ENCODE assay signal across 8 cellular contexts in genomic region chr20:53739799-53740785, GRCh38.
DNase-seq lines count a peak whose midpoint lies in the region; ATAC-seq and TF ChIP-seq lines count a peak whose summit lies in the region.

No MANE protein-coding gene starts in this region.

- no peaks in the 10 kb centered on the region for H3K36me3 ChIP-seq in BLaER1
- H3K36me3 ChIP-seq in lower lobe of right lung, result no peaks in the 10 kb centered on the region

- H3K27ac Mint-ChIP-seq in IgD-negative memory B cell, result peak overlapping the region; percentile 81 to 96 (median 89)
- H3K27ac Mint-ChIP-seq in activated CD8-positive, alpha-beta T cell treated with anti-CD3 and anti-CD28 coated beads for 36 hours, result peak overlapping the region; percentile 85

- peak; percentile 38 for ATAC-seq in GM19351 (IDR thresholded peaks at IDR 0.05; ENCODE audit: unreplicated experiment)
- peak; percentile 77 for ATAC-seq in activated CD8-positive, alpha-beta T cell treated with anti-CD3 and anti-CD28 coated beads for 36 hours
- ATAC-seq in lower lobe of right lung, result peak; percentile 22 to 39
- no peak for ATAC-seq in GM19328 (IDR thresholded peaks at IDR 0.05; ENCODE audit: unreplicated experiment)

- H3K9me3 ChIP-seq in BLaER1 (no peaks in the 10 kb centered on the region), lower lobe of right lung (no peaks in the 10 kb centered on the region)

- H3K27me3 Mint-ChIP-seq in IgD-negative memory B cell, result peaks cover 1% of the 10 kb centered on the region
- no peaks in the 10 kb centered on the region for H3K27me3 Mint-ChIP-seq in activated CD8-positive, alpha-beta T cell treated with anti-CD3 and anti-CD28 coated beads for 36 hours

- peak overlapping the region; percentile 87 for H3K4me2 ChIP-seq in BLaER1

- DNase-seq in activated CD8-positive, alpha-beta T cell treated with anti-CD3 and anti-CD28 coated beads for 36 hours, result peak; percentile 29
- DNase-seq in lower lobe of right lung (no peak), cerebellar nuclear complex (lab: John Stamatoyannopoulos, UW) (no peak), ecto neural progenitor cell (ENCODE audit: low spot score) (no peak)

- no peaks in the 10 kb centered on the region for H3K36me3 Mint-ChIP-seq in IgD-negative memory B cell
- H3K36me3 Mint-ChIP-seq in activated CD8-positive, alpha-beta T cell treated with anti-CD3 and anti-CD28 coated beads for 36 hours (ENCODE audit: low read depth), result no peaks in the 10 kb centered on the region

- intact Hi-C loops in activated CD8-positive, alpha-beta T cell treated with anti-CD3 and anti-CD28 coated beads for 36 hours (cut with micrococcal nuclease), result no loop called here
- intact Hi-C loops in lower lobe of right lung (cut with DNase I), result no loop called here

- H3K9me3 Mint-ChIP-seq in IgD-negative memory B cell, result no peaks in the 10 kb centered on the region
- H3K9me3 Mint-ChIP-seq in activated CD8-positive, alpha-beta T cell treated with anti-CD3 and anti-CD28 coated beads for 36 hours, result no peaks in the 10 kb centered on the region

- H3K9ac ChIP-seq in BLaER1, result peak overlapping the region; percentile 80

- TF ChIP-seq CTCF in activated CD8-positive, alpha-beta T cell treated with anti-CD3 and anti-CD28 coated beads for 36 hours (IDR thresholded peaks at IDR 0.05), result no peak
- TF ChIP-seq CTCF in lower lobe of right lung (IDR thresholded peaks at IDR 0.05), result no peak

- H3K4me3 Mint-ChIP-seq in IgD-negative memory B cell, result peak overlapping the region; percentile 78 to 94 (median 83)
- H3K4me3 Mint-ChIP-seq in activated CD8-positive, alpha-beta T cell treated with anti-CD3 and anti-CD28 coated beads for 36 hours, result peak overlapping the region; percentile 72

- no peaks in the 10 kb centered on the region for H3K27me3 ChIP-seq in BLaER1
- H3K27me3 ChIP-seq in lower lobe of right lung (ENCODE audit: low read depth), result no peaks in the 10 kb centered on the region

- H3K27ac ChIP-seq in BLaER1 (peak overlapping the region; percentile 88), lower lobe of right lung (peak overlapping the region; percentile 64)

- H3K4me1 ChIP-seq in BLaER1 (peaks cover 69% of the 10 kb centered on the region), lower lobe of right lung (peaks cover 42% of the 10 kb centered on the region)

- no peaks in the 10 kb centered on the region for H4K20me1 ChIP-seq in BLaER1

- CTCF ChIA-PET in activated CD8-positive, alpha-beta T cell treated with anti-CD3 and anti-CD28 coated beads for 36 hours (lab: Charles Lee), result interaction anchor here (0.6 to 1.8 kb wide), 7 partner anchors 9 to 200 kb away, joined by 3 to 6 read pairs (median 3); no protein-coding TSS in a partner anchor

- H3K4me1 Mint-ChIP-seq in IgD-negative memory B cell, result peaks cover 49 to 63% (median 61%) of the 10 kb centered on the region in 3 donors
- peaks cover 55% of the 10 kb centered on the region for H3K4me1 Mint-ChIP-seq in activated CD8-positive, alpha-beta T cell treated with anti-CD3 and anti-CD28 coated beads for 36 hours (ENCODE audit: low read depth)

- POLR2A ChIA-PET in activated CD8-positive, alpha-beta T cell treated with anti-CD3 and anti-CD28 coated beads for 36 hours (lab: Charles Lee), result interaction anchor here (0.7 to 3.3 kb wide), 7 partner anchors 9 to 210 kb away, joined by 3 to 8 read pairs (median 5); no protein-coding TSS in a partner anchor

- H3K4me3 ChIP-seq in BLaER1 (peak overlapping the region; percentile 56), lower lobe of right lung (peak overlapping the region; percentile 13)
